1 cellular context compared by ENCODE assay signal in the genomic region with DNA sequence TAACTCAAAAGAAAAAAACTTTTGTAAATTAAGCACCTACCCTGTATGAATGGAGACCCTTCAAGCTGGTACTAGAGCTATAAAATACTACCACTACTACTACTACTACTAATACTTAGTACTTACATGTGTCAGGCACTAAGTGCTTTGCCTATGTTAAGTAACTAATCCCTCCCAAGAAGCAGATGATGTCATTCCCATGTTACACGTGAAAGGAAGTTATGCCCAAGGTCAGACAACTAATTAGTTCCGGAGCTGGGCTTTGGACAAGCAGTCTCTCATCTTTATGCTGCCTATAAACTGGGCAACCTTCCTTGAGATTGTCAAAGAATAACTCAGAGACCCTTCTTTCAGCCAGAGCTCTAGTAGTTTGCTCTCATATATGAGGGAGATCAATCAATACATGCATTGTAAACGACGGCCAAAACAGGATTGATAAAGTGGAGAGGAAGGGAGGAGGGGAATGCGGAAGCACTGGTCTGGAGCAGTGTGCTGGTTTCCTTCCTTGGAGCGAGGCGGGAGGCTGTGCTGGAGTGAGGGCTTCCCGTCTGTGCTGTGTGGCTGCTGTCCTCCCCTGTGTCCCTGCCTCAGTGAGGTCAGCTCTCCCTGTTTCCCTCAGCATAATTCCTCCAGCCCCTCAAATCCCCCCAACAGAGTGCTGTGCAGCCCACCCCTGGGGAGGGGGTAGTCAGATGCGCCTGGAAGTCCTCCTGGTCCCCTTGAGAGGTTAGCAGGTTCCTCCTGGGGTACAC.
TF ChIP-seq lines count a peak whose summit lies in the region.

No MANE protein-coding gene starts in this region.

TF ChIP-seq in WTC11, 78 proteins besides CTCF, POLR2A, EP300 and RAD21 (continued from another document):
- TF ChIP-seq ZBTB21 (CRISPR knock-in tag; IDR thresholded peaks at IDR 0.05; ENCODE audit: borderline replicate concordance) (no peak), SMAD3 (CRISPR knock-in tag; IDR thresholded peaks at IDR 0.05; ENCODE audit: borderline replicate concordance) (no peak), FOXK1 (CRISPR knock-in tag; IDR thresholded peaks at IDR 0.05) (no peak), ZNF219 (CRISPR knock-in tag; IDR thresholded peaks at IDR 0.05; ENCODE audit: borderline replicate concordance) (no peak), KAT7 (CRISPR knock-in tag; IDR thresholded peaks at IDR 0.05; ENCODE audit: borderline replicate concordance) (no peak)
- TF ChIP-seq, protein P1, sequence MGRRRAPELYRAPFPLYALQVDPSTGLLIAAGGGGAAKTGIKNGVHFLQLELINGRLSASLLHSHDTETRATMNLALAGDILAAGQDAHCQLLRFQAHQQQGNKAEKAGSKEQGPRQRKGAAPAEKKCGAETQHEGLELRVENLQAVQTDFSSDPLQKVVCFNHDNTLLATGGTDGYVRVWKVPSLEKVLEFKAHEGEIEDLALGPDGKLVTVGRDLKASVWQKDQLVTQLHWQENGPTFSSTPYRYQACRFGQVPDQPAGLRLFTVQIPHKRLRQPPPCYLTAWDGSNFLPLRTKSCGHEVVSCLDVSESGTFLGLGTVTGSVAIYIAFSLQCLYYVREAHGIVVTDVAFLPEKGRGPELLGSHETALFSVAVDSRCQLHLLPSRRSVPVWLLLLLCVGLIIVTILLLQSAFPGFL (CRISPR knock-in tag; IDR thresholded peaks at IDR 0.05; ENCODE audit: borderline replicate concordance), result no peak
- TF ChIP-seq, protein P2, sequence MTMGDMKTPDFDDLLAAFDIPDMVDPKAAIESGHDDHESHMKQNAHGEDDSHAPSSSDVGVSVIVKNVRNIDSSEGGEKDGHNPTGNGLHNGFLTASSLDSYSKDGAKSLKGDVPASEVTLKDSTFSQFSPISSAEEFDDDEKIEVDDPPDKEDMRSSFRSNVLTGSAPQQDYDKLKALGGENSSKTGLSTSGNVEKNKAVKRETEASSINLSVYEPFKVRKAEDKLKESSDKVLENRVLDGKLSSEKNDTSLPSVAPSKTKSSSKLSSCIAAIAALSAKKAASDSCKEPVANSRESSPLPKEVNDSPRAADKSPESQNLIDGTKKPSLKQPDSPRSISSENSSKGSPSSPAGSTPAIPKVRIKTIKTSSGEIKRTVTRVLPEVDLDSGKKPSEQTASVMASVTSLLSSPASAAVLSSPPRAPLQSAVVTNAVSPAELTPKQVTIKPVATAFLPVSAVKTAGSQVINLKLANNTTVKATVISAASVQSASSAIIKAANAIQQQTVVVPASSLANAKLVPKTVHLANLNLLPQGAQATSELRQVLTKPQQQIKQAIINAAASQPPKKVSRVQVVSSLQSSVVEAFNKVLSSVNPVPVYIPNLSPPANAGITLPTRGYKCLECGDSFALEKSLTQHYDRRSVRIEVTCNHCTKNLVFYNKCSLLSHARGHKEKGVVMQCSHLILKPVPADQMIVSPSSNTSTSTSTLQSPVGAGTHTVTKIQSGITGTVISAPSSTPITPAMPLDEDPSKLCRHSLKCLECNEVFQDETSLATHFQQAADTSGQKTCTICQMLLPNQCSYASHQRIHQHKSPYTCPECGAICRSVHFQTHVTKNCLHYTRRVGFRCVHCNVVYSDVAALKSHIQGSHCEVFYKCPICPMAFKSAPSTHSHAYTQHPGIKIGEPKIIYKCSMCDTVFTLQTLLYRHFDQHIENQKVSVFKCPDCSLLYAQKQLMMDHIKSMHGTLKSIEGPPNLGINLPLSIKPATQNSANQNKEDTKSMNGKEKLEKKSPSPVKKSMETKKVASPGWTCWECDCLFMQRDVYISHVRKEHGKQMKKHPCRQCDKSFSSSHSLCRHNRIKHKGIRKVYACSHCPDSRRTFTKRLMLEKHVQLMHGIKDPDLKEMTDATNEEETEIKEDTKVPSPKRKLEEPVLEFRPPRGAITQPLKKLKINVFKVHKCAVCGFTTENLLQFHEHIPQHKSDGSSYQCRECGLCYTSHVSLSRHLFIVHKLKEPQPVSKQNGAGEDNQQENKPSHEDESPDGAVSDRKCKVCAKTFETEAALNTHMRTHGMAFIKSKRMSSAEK (CRISPR knock-in tag; IDR thresholded peaks at IDR 0.05; ENCODE audit: borderline replicate concordance), result no peak
